21 cellular contexts compared by ENCODE assay signal in genomic region chr2:235006461-235006860, GRCh38. TPM values are rescaled to one million over a fixed set of nuclear protein-coding genes. Genes with fewer than 3 reads are reported as not detected.
DNase-seq lines count a peak whose midpoint lies in the region; ATAC-seq, FAIRE-seq and TF ChIP-seq lines count a peak whose summit lies in the region.
"Had no signal": no experiment of that assay in that cellular context is flagged by ENCODE, and none has a peak within 500 bp of the region (broad histone marks: within the 10 kb centered on the region; RNA-seq: fewer than 3 reads in every experiment).

No MANE protein-coding gene starts in this region.

- H3K27me3 Mint-ChIP-seq in astrocyte (ENCODE audit: low read depth, unreplicated experiment) = no peaks in the 10 kb centered on the region
- H3K27me3 Mint-ChIP-seq: activated CD8-positive, alpha-beta memory T cell treated with anti-CD3 and anti-CD28 coated beads, Interleukin-2, amount 10 ng/mL, durations not matched to agents 7 days and 5 days; stimulated activated naive CD8-positive, alpha-beta T cell treated with anti-CD3 and anti-CD28 coated beads, Interleukin-15, amount 100 ng/mL, for 72 hours had no signal

- peaks cover 62% of the 10 kb centered on the region for H3K4me1 Mint-ChIP-seq in astrocyte (ENCODE audit: low read depth, unreplicated experiment)
- H3K4me1 Mint-ChIP-seq: activated CD8-positive, alpha-beta memory T cell treated with anti-CD3 and anti-CD28 coated beads, Interleukin-2, amount 10 ng/mL, durations not matched to agents 7 days and 5 days; activated T-helper 17 cell treated with anti-CD3 and anti-CD28 coated beads, Interleukin-2, amount 50 U/mL, for 72 hours; stimulated activated naive CD8-positive, alpha-beta T cell treated with anti-CD3 and anti-CD28 coated beads, Interleukin-15, amount 100 ng/mL, for 72 hours had no signal

- H3K79me2 ChIP-seq in astrocyte (ENCODE audit: insufficient read depth, low read length) = peaks cover 99% of the 10 kb centered on the region

- H3K4me2 ChIP-seq in astrocyte (ENCODE audit: low read length) (peak overlapping the region; percentile 56), skeletal muscle satellite cell (ENCODE audit: low read length) (peak overlapping the region; percentile 53)

- ATAC-seq in GM18519 (IDR thresholded peaks at IDR 0.05; ENCODE audit: low FRiP score, unreplicated experiment) = no peak
- ATAC-seq in HG03457 (IDR thresholded peaks at IDR 0.05; ENCODE audit: unreplicated experiment) = no peak
- ATAC-seq: activated CD8-positive, alpha-beta memory T cell treated with anti-CD3 and anti-CD28 coated beads, Interleukin-2, amount 10 ng/mL, durations not matched to agents 7 days and 5 days; activated T-helper 17 cell treated with anti-CD3 and anti-CD28 coated beads, Interleukin-2, amount 50 U/mL, for 72 hours; stimulated activated naive CD8-positive, alpha-beta T cell treated with anti-CD3 and anti-CD28 coated beads, Interleukin-15, amount 100 ng/mL, for 72 hours had no signal

- H3K27ac ChIP-seq in astrocyte (ENCODE audit: low read depth, low read length) = no peak overlapping the region
- peak overlapping the region; percentile 81 for H3K27ac ChIP-seq in mesodermal cell (ENCODE audit: low read depth, low read length, severe bottlenecking)
- H3K27ac ChIP-seq in RWPE1 = no peak overlapping the region; the same call in 1 of the 2 replicates
- H3K27ac ChIP-seq: BLaER1 treated with 17β-estradiol and CSF1 and Interleukin-3, amounts not matched to agents 10 nM and 100 nM had no signal

- H2AFZ ChIP-seq in astrocyte (ENCODE audit: low read depth, low read length) = no peak overlapping the region

- no peak overlapping the region for H3K4me3 ChIP-seq in astrocyte (ENCODE audit: insufficient read depth, low read depth, low read length)
- H3K4me3 ChIP-seq in mesodermal cell (ENCODE audit: extremely low read depth, insufficient read depth, low read length, poor library complexity, severe bottlenecking) = no peak overlapping the region
- no peak overlapping the region for H3K4me3 ChIP-seq in skeletal muscle satellite cell (ENCODE audit: low read length)
- H3K4me3 ChIP-seq: BLaER1 treated with 17β-estradiol and CSF1 and Interleukin-3, amounts not matched to agents 10 nM and 100 nM; breast epithelium; skin epidermis had no signal

- TF ChIP-seq CTCF in astrocyte (IDR thresholded peaks at IDR 0.05; ENCODE audit: insufficient read depth, low read depth, low read length) (no peak), RWPE1 (conservative IDR thresholded peaks at IDR 0.05; ENCODE audit: low read depth) (no peak)

- H3K9ac ChIP-seq in astrocyte (ENCODE audit: low read length) (peak overlapping the region; percentile 9), skeletal muscle satellite cell (ENCODE audit: low read depth, low read length) (peak overlapping the region; percentile 64)
- H3K9ac ChIP-seq: BLaER1 treated with 17β-estradiol and CSF1 and Interleukin-3, amounts not matched to agents 10 nM and 100 nM had no signal

- peak overlapping the region; percentile 78 for H3K27ac Mint-ChIP-seq in astrocyte (ENCODE audit: unreplicated experiment)
- H3K27ac Mint-ChIP-seq: activated CD8-positive, alpha-beta memory T cell treated with anti-CD3 and anti-CD28 coated beads, Interleukin-2, amount 10 ng/mL, durations not matched to agents 7 days and 5 days; activated T-helper 17 cell treated with anti-CD3 and anti-CD28 coated beads, Interleukin-2, amount 50 U/mL, for 72 hours; dendritic cell treated with granulocyte-macrophage colony-stimulating factor and Interleukin-4, amounts not matched to agents 40 ng/mL and 50 ng/mL, for 4 days; stimulated activated naive CD8-positive, alpha-beta T cell treated with anti-CD3 and anti-CD28 coated beads, Interleukin-15, amount 100 ng/mL, for 72 hours had no signal

- CTCF ChIA-PET in RWPE1 (lab: Yijun Ruan, JAX) = no interaction called here

- H3K27me3 ChIP-seq in astrocyte (ENCODE audit: insufficient read depth, low read length) = no peaks in the 10 kb centered on the region
- H3K27me3 ChIP-seq in skeletal muscle satellite cell (ENCODE audit: control insufficient read depth, insufficient read depth, low read length) = no peaks in the 10 kb centered on the region
- H3K27me3 ChIP-seq: BLaER1 treated with 17β-estradiol and CSF1 and Interleukin-3, amounts not matched to agents 10 nM and 100 nM; breast epithelium had no signal

- H3K36me3 ChIP-seq in astrocyte (ENCODE audit: insufficient read depth, low read length) (peaks cover 10% of the 10 kb centered on the region), mesodermal cell (ENCODE audit: control insufficient read depth, insufficient read depth, low read length) (peaks cover 91% of the 10 kb centered on the region), skeletal muscle satellite cell (ENCODE audit: insufficient read depth, low read length) (peaks cover 22% of the 10 kb centered on the region)
- H3K36me3 ChIP-seq: BLaER1 treated with 17β-estradiol and CSF1 and Interleukin-3, amounts not matched to agents 10 nM and 100 nM; breast epithelium had no signal

- H3K9me3 ChIP-seq in astrocyte (ENCODE audit: insufficient read depth, low read depth, low read length) (no peaks in the 10 kb centered on the region), mesodermal cell (ENCODE audit: control insufficient read depth, low read length) (no peaks in the 10 kb centered on the region), skeletal muscle satellite cell (replicated peaks; ENCODE audit: low read length) (no peaks in the 10 kb centered on the region)
- H3K9me3 ChIP-seq: breast epithelium had no signal

- no peak overlapping the region for H3K4me3 Mint-ChIP-seq in astrocyte (ENCODE audit: unreplicated experiment)
- H3K4me3 Mint-ChIP-seq: activated CD8-positive, alpha-beta memory T cell treated with anti-CD3 and anti-CD28 coated beads, Interleukin-2, amount 10 ng/mL, durations not matched to agents 7 days and 5 days; activated T-helper 17 cell treated with anti-CD3 and anti-CD28 coated beads, Interleukin-2, amount 50 U/mL, for 72 hours; dendritic cell treated with granulocyte-macrophage colony-stimulating factor and Interleukin-4, amounts not matched to agents 40 ng/mL and 50 ng/mL, for 4 days; stimulated activated naive CD8-positive, alpha-beta T cell treated with anti-CD3 and anti-CD28 coated beads, Interleukin-15, amount 100 ng/mL, for 72 hours had no signal

- POLR2A ChIA-PET in RWPE1 (lab: Yijun Ruan, JAX; ENCODE audit: low non-redundant PET) = no interaction called here

- DNase-seq in NCI-H82 (lab: John Stamatoyannopoulos, UW) = peak; percentile 52
- DNase-seq in NCI-H82 treated with DMSO at 0.1 percent for 48 hours (lab: John Stamatoyannopoulos, UW; ENCODE audit: unreplicated experiment) = no peak
- no peak for DNase-seq in astrocyte (ENCODE audit: low read depth)
- no peak for DNase-seq in RWPE1 (ENCODE audit: low spot score)
- DNase-seq: activated CD4-positive, alpha-beta T cell treated with anti-CD3 and anti-CD28 coated beads for 4 hours; activated CD8-positive, alpha-beta memory T cell treated with anti-CD3 and anti-CD28 coated beads, Interleukin-2, amount 10 ng/mL, durations not matched to agents 7 days and 5 days; erythroblast; foreskin melanocyte; KBM-7; stimulated activated CD4-positive, alpha-beta T cell treated with anti-CD3 and anti-CD28 coated beads, Interleukin-2, amount 100 ng/mL, for 48 hours; stimulated activated naive CD8-positive, alpha-beta T cell treated with anti-CD3 and anti-CD28 coated beads, Interleukin-15, amount 100 ng/mL, for 72 hours had no signal

- peaks cover 100% of the 10 kb centered on the region for H4K20me1 ChIP-seq in astrocyte (ENCODE audit: insufficient read depth, low read length)
- H4K20me1 ChIP-seq: BLaER1 treated with 17β-estradiol and CSF1 and Interleukin-3, amounts not matched to agents 10 nM and 100 nM had no signal

- H3K36me3 Mint-ChIP-seq in astrocyte (ENCODE audit: low read depth, unreplicated experiment) = peaks cover 37% of the 10 kb centered on the region
- H3K36me3 Mint-ChIP-seq: activated CD8-positive, alpha-beta memory T cell treated with anti-CD3 and anti-CD28 coated beads, Interleukin-2, amount 10 ng/mL, durations not matched to agents 7 days and 5 days had no signal

- H3K9me3 Mint-ChIP-seq in astrocyte (ENCODE audit: unreplicated experiment) = peaks cover 2% of the 10 kb centered on the region
- H3K9me3 Mint-ChIP-seq: activated T-helper 17 cell treated with anti-CD3 and anti-CD28 coated beads, Interleukin-2, amount 50 U/mL, for 72 hours; stimulated activated naive CD8-positive, alpha-beta T cell treated with anti-CD3 and anti-CD28 coated beads, Interleukin-15, amount 100 ng/mL, for 72 hours had no signal

- peaks cover 22% of the 10 kb centered on the region for H3K4me1 ChIP-seq in astrocyte (ENCODE audit: insufficient read depth, low read length)
- H3K4me1 ChIP-seq in mesodermal cell (ENCODE audit: control insufficient read depth, insufficient read depth, low read length, poor library complexity, severe bottlenecking) = peaks cover 75% of the 10 kb centered on the region
- H3K4me1 ChIP-seq in skeletal muscle satellite cell (ENCODE audit: control insufficient read depth, insufficient read depth, low read length) = peaks cover 40% of the 10 kb centered on the region

- no peak for FAIRE-seq in astrocyte (lab: Jason Lieb, UNC)
- FAIRE-seq: A204.1 had no signal

- WGBS in mesodermal cell (ENCODE audit: insufficient coverage in 2 of 2), 2 experiments = 90 to 97% methylated on average over 7 to 9 of the region's 10 CpGs

RNA-seq across cellular contexts. Expression of gene SH3BP4, which starts 54.6 kb away (rescaled TPM):
- 117 and 127 TPM in 2 replicates for total RNA-seq in astrocyte
- 48.9 TPM for polyA plus RNA-seq in mesodermal cell (2013, experiment 1 of 2)
- 52.4 TPM for polyA plus RNA-seq in mesodermal cell (2013, experiment 2 of 2)
- total RNA-seq in skeletal muscle satellite cell (2012; rRNA removed) = 28.9 and 35.2 TPM in 2 replicates
- total RNA-seq: activated T-helper 17 cell treated with anti-CD3 and anti-CD28 coated beads, Interleukin-2, amount 50 U/mL, for 72 hours had no signal
